In genomic region chr17:80870401-80870800, GRCh38 we compare ENCODE assay signal across 12 cellular contexts.
DNase-seq lines count a peak whose midpoint lies in the region; ATAC-seq, FAIRE-seq and TF ChIP-seq lines count a peak whose summit lies in the region.
"Had no signal": no experiment of that assay in that cellular context is flagged by ENCODE, and none has a peak within 500 bp of the region (broad histone marks: within the 10 kb centered on the region; RNA-seq: fewer than 3 reads in every experiment).

No MANE protein-coding gene starts in this region.

- ATAC-seq in CD4-positive, alpha-beta T cell (ENCODE audit: poor library complexity): peak; percentile 51
- peak; percentile 84 for ATAC-seq in activated CD8-positive, alpha-beta T cell treated with anti-CD3 and anti-CD28 coated beads for 36 hours
- no peak for ATAC-seq in lower lobe of right lung
- no peak for ATAC-seq in GM19324 (IDR thresholded peaks at IDR 0.05; ENCODE audit: low FRiP score, unreplicated experiment)

- no peak overlapping the region for H3K4me2 ChIP-seq in hepatocyte

- no peak for FAIRE-seq in GM12892 (lab: Jason Lieb, UNC)

- POLR2A ChIA-PET in CD4-positive, alpha-beta T cell (lab: Charles Lee): no interaction called here
- POLR2A ChIA-PET in activated CD8-positive, alpha-beta T cell treated with anti-CD3 and anti-CD28 coated beads for 36 hours (lab: Charles Lee): interaction anchor here (0.6 kb wide), 1 partner anchor 10 kb away, joined by 3 read pairs; no protein-coding TSS in a partner anchor

- no peak overlapping the region for H3K4me3 ChIP-seq in Jurkat, Clone E6-1 (ENCODE audit: low read length)
- H3K4me3 ChIP-seq in lower lobe of right lung (no peak overlapping the region), MG63 (no peak overlapping the region), hepatocyte (no peak overlapping the region)
- H3K4me3 ChIP-seq: ovary had no signal

- H3K9me3 Mint-ChIP-seq in CD4-positive, alpha-beta T cell: no peaks in the 10 kb centered on the region
- no peaks in the 10 kb centered on the region for H3K9me3 Mint-ChIP-seq in activated CD8-positive, alpha-beta T cell treated with anti-CD3 and anti-CD28 coated beads for 36 hours
- H3K9me3 Mint-ChIP-seq: IgD-negative memory B cell had no signal

- H3K36me3 ChIP-seq in lower lobe of right lung (peaks cover 6% of the 10 kb centered on the region), MG63 (peaks cover 28% of the 10 kb centered on the region), hepatocyte (replicated peaks; ENCODE audit: insufficient read depth, low read depth) (no peaks in the 10 kb centered on the region)
- H3K36me3 ChIP-seq: ovary had no signal

- H3K27ac ChIP-seq in CD4-positive, alpha-beta T cell (ENCODE audit: low read depth, low read length): no peak overlapping the region
- H3K27ac ChIP-seq in lower lobe of right lung (no peak overlapping the region), hepatocyte (no peak overlapping the region)
- H3K27ac ChIP-seq: ovary had no signal

- TF ChIP-seq CTCF in CD4-positive, alpha-beta T cell (IDR thresholded peaks at IDR 0.05): no peak
- peak; percentile 49 for TF ChIP-seq CTCF in activated CD8-positive, alpha-beta T cell treated with anti-CD3 and anti-CD28 coated beads for 36 hours (IDR thresholded peaks at IDR 0.05)
- TF ChIP-seq CTCF in lower lobe of right lung (IDR thresholded peaks at IDR 0.05) (no peak), hepatocyte (IDR thresholded peaks at IDR 0.05; ENCODE audit: poor library complexity) (no peak)

- no peaks in the 10 kb centered on the region for H3K79me2 ChIP-seq in hepatocyte

- H3K36me3 Mint-ChIP-seq in CD4-positive, alpha-beta T cell (ENCODE audit: low read depth): peaks cover 7% of the 10 kb centered on the region
- H3K36me3 Mint-ChIP-seq in activated CD8-positive, alpha-beta T cell treated with anti-CD3 and anti-CD28 coated beads for 36 hours (ENCODE audit: low read depth): peaks cover 34% of the 10 kb centered on the region

- CTCF ChIA-PET in CD4-positive, alpha-beta T cell (lab: Charles Lee): interaction anchor here (0.8 kb wide), 1 partner anchor 21 kb away, joined by 3 read pairs; no protein-coding TSS in a partner anchor
- CTCF ChIA-PET in activated CD8-positive, alpha-beta T cell treated with anti-CD3 and anti-CD28 coated beads for 36 hours (lab: Charles Lee): interaction anchor here (1.2 kb wide), 1 partner anchor 11 kb away, joined by 3 read pairs; no protein-coding TSS in a partner anchor

- H2AFZ ChIP-seq in hepatocyte: no peak overlapping the region

- no peaks in the 10 kb centered on the region for H4K20me1 ChIP-seq in hepatocyte (ENCODE audit: insufficient read depth, poor library complexity, severe bottlenecking)

- no peak overlapping the region for H3K4me3 Mint-ChIP-seq in CD4-positive, alpha-beta T cell
- peak overlapping the region; percentile 44 for H3K4me3 Mint-ChIP-seq in activated CD8-positive, alpha-beta T cell treated with anti-CD3 and anti-CD28 coated beads for 36 hours

- no peak for TF ChIP-seq POLR2A in GM12892 (IDR thresholded peaks at IDR 0.05; ENCODE audit: low read depth, low read length)

- no peaks in the 10 kb centered on the region for H3K9me3 ChIP-seq in CD4-positive, alpha-beta T cell (ENCODE audit: control insufficient read depth, low read length)
- H3K9me3 ChIP-seq in lower lobe of right lung (no peaks in the 10 kb centered on the region), MG63 (no peaks in the 10 kb centered on the region), hepatocyte (ENCODE audit: low read depth) (no peaks in the 10 kb centered on the region)
- H3K9me3 ChIP-seq: ovary had no signal

- peak overlapping the region; percentile 6 for H3K27ac Mint-ChIP-seq in CD4-positive, alpha-beta T cell
- H3K27ac Mint-ChIP-seq in activated CD8-positive, alpha-beta T cell treated with anti-CD3 and anti-CD28 coated beads for 36 hours: peak overlapping the region; percentile 84
- H3K27ac Mint-ChIP-seq: IgD-negative memory B cell had no signal

- no peaks in the 10 kb centered on the region for H3K9me2 ChIP-seq in hepatocyte (replicated peaks; ENCODE audit: insufficient read depth)

- H3K4me1 ChIP-seq in lower lobe of right lung: peaks cover 24% of the 10 kb centered on the region
- H3K4me1 ChIP-seq in hepatocyte (ENCODE audit: insufficient read depth): no peaks in the 10 kb centered on the region

- no peak for DNase-seq in CD4-positive, alpha-beta T cell
- DNase-seq in Jurkat, Clone E6-1 (ENCODE audit: low read depth, low spot score): peak; percentile 60
- DNase-seq in activated CD8-positive, alpha-beta T cell treated with anti-CD3 and anti-CD28 coated beads for 36 hours: peak; percentile 71
- DNase-seq in lower lobe of right lung (peak; percentile 13), GM12892 (ENCODE audit: insufficient read length) (no peak), MG63 (no peak), hepatocyte (ENCODE audit: low spot score) (no peak)
- DNase-seq: NK-92 treated with Interleukin-12 subunit alpha and Interleukin-12 subunit beta, amount 100 ng/mL, for 24 hours; ovary; substantia nigra had no signal

- H3K27me3 ChIP-seq in CD4-positive, alpha-beta T cell (ENCODE audit: control insufficient read depth, insufficient read depth, low read length): no peaks in the 10 kb centered on the region
- no peaks in the 10 kb centered on the region for H3K27me3 ChIP-seq in lower lobe of right lung (ENCODE audit: low read depth)
- H3K27me3 ChIP-seq in MG63: no peaks in the 10 kb centered on the region
- no peaks in the 10 kb centered on the region for H3K27me3 ChIP-seq in hepatocyte
- H3K27me3 ChIP-seq: ovary had no signal

- intact Hi-C loops in CD4-positive, alpha-beta T cell (cut with DNase I, micrococcal nuclease): no loop called here
- intact Hi-C loops in activated CD8-positive, alpha-beta T cell treated with anti-CD3 and anti-CD28 coated beads for 36 hours (cut with micrococcal nuclease): no loop called here
- intact Hi-C loops in lower lobe of right lung (cut with DNase I): no loop called here

- WGBS in hepatocyte (ENCODE audit: low lambda C conversion rate, missing lambda C conversion rate): 92% methylated on average over 8 of the region's 8 CpGs

- H3K27me3 Mint-ChIP-seq in CD4-positive, alpha-beta T cell: no peaks in the 10 kb centered on the region
- no peaks in the 10 kb centered on the region for H3K27me3 Mint-ChIP-seq in activated CD8-positive, alpha-beta T cell treated with anti-CD3 and anti-CD28 coated beads for 36 hours
- H3K27me3 Mint-ChIP-seq: IgD-negative memory B cell had no signal

- H3K4me1 Mint-ChIP-seq in CD4-positive, alpha-beta T cell (ENCODE audit: low read depth): peaks cover 80% of the 10 kb centered on the region
- H3K4me1 Mint-ChIP-seq in activated CD8-positive, alpha-beta T cell treated with anti-CD3 and anti-CD28 coated beads for 36 hours (ENCODE audit: low read depth): peaks cover 79% of the 10 kb centered on the region

Comparison
In these comparisons a context has a peak if more than half of its experiments do, and no peak if none do; other contexts are left out.
1. ATAC-seq: peak in CD4-positive, alpha-beta T cell (single experiment) and activated CD8-positive, alpha-beta T cell treated with anti-CD3 and anti-CD28 coated beads for 36 hours (single experiment); none in lower lobe of right lung (0 of 2) and GM19324 (single experiment).
2. DNase-seq: peak in Jurkat, Clone E6-1 (single experiment), activated CD8-positive, alpha-beta T cell treated with anti-CD3 and anti-CD28 coated beads for 36 hours (single experiment) and lower lobe of right lung (single experiment); none in CD4-positive, alpha-beta T cell (0 of 10), GM12892 (single experiment), MG63 (single experiment) and hepatocyte (single experiment).